Comparison of ENCODE assay signal across 17 cellular contexts in genomic region chr4:100164808-100165760, GRCh38. TPM values are rescaled to one million over a fixed set of nuclear protein-coding genes. Genes with fewer than 3 reads are reported as not detected.
DNase-seq lines count a peak whose midpoint lies in the region; ATAC-seq and TF ChIP-seq lines count a peak whose summit lies in the region.
"Had no signal": no experiment of that assay in that cellular context is flagged by ENCODE, and none has a peak within 500 bp of the region (broad histone marks: within the 10 kb centered on the region; RNA-seq: fewer than 3 reads in every experiment).

No MANE protein-coding gene starts in this region.

- TF ChIP-seq POLR2A in gastrocnemius medialis (IDR thresholded peaks at IDR 0.05): no peak

- H4K20me1 ChIP-seq in DOHH2 (ENCODE audit: control insufficient read depth, insufficient read depth, low read depth, low read length): no peaks in the 10 kb centered on the region
- no peaks in the 10 kb centered on the region for H4K20me1 ChIP-seq in Loucy (ENCODE audit: insufficient read depth, low read length, poor library complexity, severe bottlenecking)
- H4K20me1 ChIP-seq in SU-DHL-6 (ENCODE audit: low read depth, low read length): no peaks in the 10 kb centered on the region

- no peaks in the 10 kb centered on the region for H3F3A ChIP-seq in DOHH2 (ENCODE audit: control insufficient read depth, insufficient read depth)
- H3F3A ChIP-seq in Loucy (ENCODE audit: low read depth): no peaks in the 10 kb centered on the region
- H3F3A ChIP-seq in SU-DHL-6 (ENCODE audit: insufficient read depth): peaks cover 16% of the 10 kb centered on the region

- in situ Hi-C loops in gastrocnemius medialis (cut with MboI; ENCODE audit: low sequenced_read_pairs in 4 of 4): no loop called here

- peak overlapping the region; percentile 57 for H2AFZ ChIP-seq in Loucy (ENCODE audit: low read length)
- H2AFZ ChIP-seq in SU-DHL-6 (ENCODE audit: low read depth, low read length, severe bottlenecking): no peak overlapping the region

- H3K9me3 ChIP-seq in DOHH2 (ENCODE audit: control insufficient read depth, insufficient read depth, low read length): peaks cover 16% of the 10 kb centered on the region; the same call in 1 of the 2 replicates
- peaks cover 24% of the 10 kb centered on the region; the same call in 1 of the 2 replicates for H3K9me3 ChIP-seq in Loucy (ENCODE audit: insufficient read depth, low read depth, low read length)
- H3K9me3 ChIP-seq in SU-DHL-6 (ENCODE audit: insufficient read depth, low read length): no peaks in the 10 kb centered on the region; the same call in 1 of the 2 replicates
- H3K9me3 ChIP-seq in gastrocnemius medialis: peaks cover 0 to 5% (median 3%) of the 10 kb centered on the region in 3 donors

- no peaks in the 10 kb centered on the region for H3K36me3 ChIP-seq in DOHH2 (ENCODE audit: control insufficient read depth, low read length)
- no peaks in the 10 kb centered on the region; the same call in 1 of the 2 replicates for H3K36me3 ChIP-seq in Loucy (ENCODE audit: insufficient read depth, low read length)
- H3K36me3 ChIP-seq in SU-DHL-6 (ENCODE audit: low read length): peaks cover 7% of the 10 kb centered on the region; the same call in 1 of the 2 replicates
- no peaks in the 10 kb centered on the region for H3K36me3 ChIP-seq in gastrocnemius medialis
- H3K36me3 ChIP-seq: MG63 had no signal

- peak overlapping the region; percentile 47 for H3K4me3 ChIP-seq in DOHH2 (ENCODE audit: low read length)
- H3K4me3 ChIP-seq in Loucy (ENCODE audit: low read length, poor library complexity, severe bottlenecking): peak overlapping the region; percentile 46
- H3K4me3 ChIP-seq in SU-DHL-6 (ENCODE audit: insufficient read depth, low read length, poor library complexity, severe bottlenecking): peak overlapping the region; percentile 39
- peak overlapping the region in 1 of 4 donors; percentile 17 for H3K4me3 ChIP-seq in gastrocnemius medialis
- H3K4me3 ChIP-seq: MG63 had no signal

- H3K9me2 ChIP-seq in DOHH2 (replicated peaks; ENCODE audit: control insufficient read depth, low read length) (no peaks in the 10 kb centered on the region), Loucy (replicated peaks; ENCODE audit: low read depth, low read length) (no peaks in the 10 kb centered on the region), SU-DHL-6 (replicated peaks; ENCODE audit: insufficient read depth, low read length) (no peaks in the 10 kb centered on the region)

- intact Hi-C loops in gastrocnemius medialis (cut with DNase I; ENCODE audit: low total_unique reads): loop anchor here (5.0 kb wide), 1 partner anchor 137 kb away; no protein-coding TSS in a partner anchor
- intact Hi-C loops in Right ventricle myocardium superior (cut with DNase I): no loop called here

- TF ChIP-seq CTCF in DOHH2 (IDR thresholded peaks at IDR 0.05; ENCODE audit: low read depth, low read length, poor library complexity, severe bottlenecking) (no peak), Loucy (conservative IDR thresholded peaks at IDR 0.05; ENCODE audit: low read length) (no peak), SU-DHL-6 (IDR thresholded peaks at IDR 0.05; ENCODE audit: insufficient read depth, low read length, poor library complexity, severe bottlenecking) (no peak), gastrocnemius medialis (IDR thresholded peaks at IDR 0.05 in 4 of 5, conservative IDR thresholded peaks at IDR 0.05 in 1 of 5) (no peak)

- no peaks in the 10 kb centered on the region for H3K27me3 ChIP-seq in DOHH2 (ENCODE audit: control insufficient read depth, low read length)
- no peaks in the 10 kb centered on the region for H3K27me3 ChIP-seq in Loucy (ENCODE audit: insufficient read depth, low read length, poor library complexity, severe bottlenecking)
- H3K27me3 ChIP-seq in SU-DHL-6 (ENCODE audit: low read length): no peaks in the 10 kb centered on the region
- no peaks in the 10 kb centered on the region for H3K27me3 ChIP-seq in gastrocnemius medialis
- H3K27me3 ChIP-seq: MG63 had no signal

- ATAC-seq in gastrocnemius medialis (peak; percentile 65 to 70), Right ventricle myocardium superior (ENCODE audit: poor library complexity) (no peak), GM21367 (IDR thresholded peaks at IDR 0.05; ENCODE audit: unreplicated experiment) (no peak)
- ATAC-seq: CD8-positive, alpha-beta T cell; HepG2 had no signal

- DNase-seq in gastrocnemius medialis: no peak
- DNase-seq in NCI-H2081 treated with DMSO at 0.1 percent for 48 hours (lab: John Stamatoyannopoulos, UW): no peak
- no peak for DNase-seq in Right ventricle myocardium superior
- DNase-seq: CD8-positive, alpha-beta T cell; DMS79 treated with DMSO at 0.1 percent for 48 hours; GDM1; H7; KG1; MG63; NCI-H1092 treated with DMSO at 0.1 percent for 48 hours; NCI-H345 had no signal

- H3K4me2 ChIP-seq in DOHH2 (ENCODE audit: low read length) (peak overlapping the region; percentile 55), Loucy (ENCODE audit: low read depth, low read length, poor library complexity, severe bottlenecking) (peak overlapping the region; percentile 64), SU-DHL-6 (ENCODE audit: low read depth, low read length, poor library complexity, severe bottlenecking) (peak overlapping the region; percentile 86)

- H3K9ac ChIP-seq in Loucy (ENCODE audit: low read depth, low read length, poor library complexity, severe bottlenecking) (peak overlapping the region; percentile 54), SU-DHL-6 (ENCODE audit: low read length) (peak overlapping the region; percentile 50)

- no peaks in the 10 kb centered on the region for H3K79me2 ChIP-seq in DOHH2 (ENCODE audit: control insufficient read depth, low read length)
- H3K79me2 ChIP-seq in Loucy (ENCODE audit: insufficient read depth, low read length): no peaks in the 10 kb centered on the region
- H3K79me2 ChIP-seq in SU-DHL-6 (ENCODE audit: insufficient read depth, low read length): no peaks in the 10 kb centered on the region

- peaks cover 46% of the 10 kb centered on the region for H3K4me1 ChIP-seq in DOHH2 (ENCODE audit: control insufficient read depth, low read length)
- peaks cover 42% of the 10 kb centered on the region for H3K4me1 ChIP-seq in Loucy (ENCODE audit: insufficient read depth, low read length, poor library complexity, severe bottlenecking)
- peaks cover 31 to 47% of the 10 kb centered on the region in 2 donors for H3K4me1 ChIP-seq in gastrocnemius medialis

- H3K27ac ChIP-seq in DOHH2 (ENCODE audit: low read depth, low read length) (peak overlapping the region; percentile 79), SU-DHL-6 (ENCODE audit: low read depth, low read length) (peak overlapping the region; percentile 99), gastrocnemius medialis (peak overlapping the region; percentile 70 to 87 (median 76))

RNA-seq across cellular contexts. Expression of gene DDIT4L, which starts 25.2 kb away (rescaled TPM):
- 10 to 100 TPM; 41.8 to 99.7 (median 69.9) TPM for total RNA-seq in gastrocnemius medialis
- total RNA-seq in Right ventricle myocardium superior: 0.46 TPM
- total RNA-seq: B cell, HepG2 had no signal

Comparison
In these comparisons a context has a peak if more than half of its experiments do, and no peak if none do; other contexts are left out.
1. ATAC-seq: peak in gastrocnemius medialis (2 of 2); none in Right ventricle myocardium superior (single experiment) and GM21367 (single experiment).
2. RNA of gene DDIT4L, which starts 25.2 kb away (total RNA-seq): 41.8 to 99.7 TPM in gastrocnemius medialis; 0.46 TPM in Right ventricle myocardium superior (single experiment); every median in the first group is over 10 times any median in the second.
3. Peak in every context shown above with its lines, with median percentiles within 50 percentile points of each other: H3K27ac ChIP-seq and H3K4me2 ChIP-seq.